15 cellular contexts compared by ENCODE assay signal in genomic region chr6:5638666-5639065, GRCh38.
DNase-seq lines count a peak whose midpoint lies in the region; ATAC-seq lines count a peak whose summit lies in the region.
"Had no signal": no experiment of that assay in that cellular context is flagged by ENCODE, and none has a peak within 500 bp of the region (broad histone marks: within the 10 kb centered on the region; RNA-seq: fewer than 3 reads in every experiment).

No MANE protein-coding gene starts in this region.

- intact Hi-C loops in left ventricle myocardium superior (cut with micrococcal nuclease), result no loop called here

- DNase-seq in globus pallidus (ENCODE audit: low spot score) (peak; percentile 84), left ventricle myocardium superior (peak; percentile 83), midbrain (lab: John Stamatoyannopoulos, UW) (peak; percentile 53)
- DNase-seq: Caco-2, DMS153, HFFc6, MG63, NCI-H1092, NCI-H510A treated with DMSO at 0.1 percent for 48 hours, SHP77 had no signal

- ATAC-seq in left ventricle myocardium superior (peak; percentile 93), GM21447 (IDR thresholded peaks at IDR 0.05; ENCODE audit: unreplicated experiment) (no peak), esophagus mucosa (no peak), HG02981 (IDR thresholded peaks at IDR 0.05; ENCODE audit: unreplicated experiment) (no peak)
- ATAC-seq: Panc1 had no signal

- H3K27ac ChIP-seq in temporal lobe (ENCODE audit: low read depth, low read length), result peak overlapping the region; percentile 33
